Comparison of ENCODE assay signal across 19 cellular contexts in the genomic region with DNA sequence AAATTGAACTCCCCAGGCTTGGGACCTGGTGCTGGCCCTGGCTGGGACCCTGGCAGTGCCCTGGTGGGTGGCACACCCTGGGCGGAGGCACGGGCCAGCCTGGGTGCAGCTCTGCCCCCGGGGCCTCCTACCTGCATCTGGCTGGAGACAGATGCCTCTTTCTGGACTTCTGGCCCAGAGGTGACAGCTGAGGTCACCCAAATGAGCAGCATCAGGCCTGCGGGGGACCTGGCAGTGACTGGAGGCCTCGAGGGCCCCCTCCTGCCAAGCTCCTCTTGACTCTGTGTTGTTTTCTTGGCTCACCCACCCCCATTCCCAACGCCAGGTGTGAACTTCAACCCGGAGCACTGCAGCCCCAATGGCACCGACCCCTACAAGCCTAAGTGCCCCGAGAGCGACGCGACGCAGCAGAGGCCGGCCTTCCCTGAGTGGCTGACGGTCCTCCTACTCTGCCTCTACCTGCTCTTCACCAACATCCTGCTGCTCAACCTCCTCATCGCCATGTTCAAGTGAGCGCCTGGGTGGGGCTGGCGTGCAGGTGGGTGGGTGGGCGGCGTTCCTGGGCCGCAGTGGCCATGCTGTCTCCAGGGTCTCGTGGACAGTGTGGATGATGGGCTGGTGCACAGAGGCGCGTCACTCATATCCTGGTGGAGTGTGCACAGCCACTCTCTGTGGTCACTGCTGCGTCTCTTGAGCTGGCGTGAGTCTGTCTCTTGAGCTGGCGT. TPM values are rescaled to one million over a fixed set of nuclear protein-coding genes. Genes with fewer than 3 reads are reported as not detected.
DNase-seq lines count a peak whose midpoint lies in the region; ATAC-seq, FAIRE-seq and TF ChIP-seq lines count a peak whose summit lies in the region.
"Had no signal": no experiment of that assay in that cellular context is flagged by ENCODE, and none has a peak within 500 bp of the region (broad histone marks: within the 10 kb centered on the region; RNA-seq: fewer than 3 reads in every experiment).

No MANE protein-coding gene starts in this region.

- DNase-seq in activated CD4-positive, alpha-beta memory T cell treated with anti-CD3 and anti-CD28 coated beads for 36 hours = peak; percentile 2
- DNase-seq in activated CD4-positive, alpha-beta memory T cell treated with anti-CD3 and anti-CD28 coated beads, Interleukin-2, amount 10 ng/mL, durations not matched to agents 7 days and 5 days = no peak
- DNase-seq in D341Med (ENCODE audit: low spot score) (peak; percentile 17), left lobe of liver (ENCODE audit: low spot score) (peak; percentile 26), sigmoid colon (peak; percentile 30), HTR-8/SVneo (ENCODE audit: insufficient read length, low spot score) (no peak), NCI-H2029 treated with DMSO at 0.1 percent for 48 hours (lab: John Stamatoyannopoulos, UW) (no peak), HCEC 1CT (no peak)
- DNase-seq: 8988T; Calu3; CD4-positive, alpha-beta memory T cell; DMS79 treated with DMSO at 0.1 percent for 48 hours; GM23248; KBM-7; MV-4-11; NCI-H1417; NCI-H187 treated with DMSO at 0.1 percent for 48 hours; NCI-H446 treated with DMSO at 0.1 percent for 48 hours; RPMI8226 had no signal

- POLR2A ChIA-PET in activated CD4-positive, alpha-beta memory T cell treated with anti-CD3 and anti-CD28 coated beads for 36 hours (lab: Charles Lee) = no interaction called here
- POLR2A ChIA-PET in activated CD4-positive, alpha-beta memory T cell treated with anti-CD3 and anti-CD28 coated beads, Interleukin-2, amount 10 ng/mL, durations not matched to agents 7 days and 5 days (lab: Charles Lee) = no interaction called here

- intact Hi-C loops in activated CD4-positive, alpha-beta memory T cell treated with anti-CD3 and anti-CD28 coated beads for 36 hours (cut with micrococcal nuclease) = no loop called here
- intact Hi-C loops in sigmoid colon (cut with DNase I) = no loop called here

- H3K27ac ChIP-seq in sigmoid colon = no peak overlapping the region
- H3K27ac ChIP-seq: GM23248 had no signal

- no peak overlapping the region for H3K4me3 ChIP-seq in sigmoid colon
- H3K4me3 ChIP-seq: GM23248 had no signal

- no peaks in the 10 kb centered on the region for H3K36me3 Mint-ChIP-seq in activated CD4-positive, alpha-beta memory T cell treated with anti-CD3 and anti-CD28 coated beads for 36 hours
- peaks cover 20% of the 10 kb centered on the region for H3K36me3 Mint-ChIP-seq in activated CD4-positive, alpha-beta memory T cell treated with anti-CD3 and anti-CD28 coated beads, Interleukin-2, amount 10 ng/mL, durations not matched to agents 7 days and 5 days (ENCODE audit: low read depth)
- H3K36me3 Mint-ChIP-seq: CD4-positive, alpha-beta memory T cell had no signal

- no peaks in the 10 kb centered on the region for H3K9me3 Mint-ChIP-seq in activated CD4-positive, alpha-beta memory T cell treated with anti-CD3 and anti-CD28 coated beads for 36 hours
- peaks cover 5% of the 10 kb centered on the region for H3K9me3 Mint-ChIP-seq in activated CD4-positive, alpha-beta memory T cell treated with anti-CD3 and anti-CD28 coated beads, Interleukin-2, amount 10 ng/mL, durations not matched to agents 7 days and 5 days

- ATAC-seq in left lobe of liver = no peak

- H3K4me1 Mint-ChIP-seq in activated CD4-positive, alpha-beta memory T cell treated with anti-CD3 and anti-CD28 coated beads for 36 hours (ENCODE audit: low read depth) = no peaks in the 10 kb centered on the region
- H3K4me1 Mint-ChIP-seq in activated CD4-positive, alpha-beta memory T cell treated with anti-CD3 and anti-CD28 coated beads, Interleukin-2, amount 10 ng/mL, durations not matched to agents 7 days and 5 days = no peaks in the 10 kb centered on the region
- H3K4me1 Mint-ChIP-seq: CD4-positive, alpha-beta memory T cell had no signal

- no peaks in the 10 kb centered on the region for H3K9me3 ChIP-seq in sigmoid colon

- no peaks in the 10 kb centered on the region for H3K27me3 Mint-ChIP-seq in activated CD4-positive, alpha-beta memory T cell treated with anti-CD3 and anti-CD28 coated beads for 36 hours
- H3K27me3 Mint-ChIP-seq in activated CD4-positive, alpha-beta memory T cell treated with anti-CD3 and anti-CD28 coated beads, Interleukin-2, amount 10 ng/mL, durations not matched to agents 7 days and 5 days = peaks cover 6% of the 10 kb centered on the region

- WGBS in sigmoid colon, 2 donors = 91 to 93% methylated on average over 27 of the region's 27 CpGs

- no peaks in the 10 kb centered on the region for H3K4me1 ChIP-seq in sigmoid colon

- peaks cover 0 to 24% (median 0%) of the 10 kb centered on the region in 3 donors for H3K27me3 ChIP-seq in sigmoid colon

- H3K27ac Mint-ChIP-seq in activated CD4-positive, alpha-beta memory T cell treated with anti-CD3 and anti-CD28 coated beads for 36 hours = no peak overlapping the region
- H3K27ac Mint-ChIP-seq in activated CD4-positive, alpha-beta memory T cell treated with anti-CD3 and anti-CD28 coated beads, Interleukin-2, amount 10 ng/mL, durations not matched to agents 7 days and 5 days = no peak overlapping the region
- H3K27ac Mint-ChIP-seq: CD4-positive, alpha-beta memory T cell had no signal

- FAIRE-seq in HTR-8/SVneo (lab: Jason Lieb, UNC) = no peak

- H3K4me3 Mint-ChIP-seq in activated CD4-positive, alpha-beta memory T cell treated with anti-CD3 and anti-CD28 coated beads for 36 hours = no peak overlapping the region
- H3K4me3 Mint-ChIP-seq in activated CD4-positive, alpha-beta memory T cell treated with anti-CD3 and anti-CD28 coated beads, Interleukin-2, amount 10 ng/mL, durations not matched to agents 7 days and 5 days = no peak overlapping the region
- H3K4me3 Mint-ChIP-seq: CD4-positive, alpha-beta memory T cell had no signal

- TF ChIP-seq CTCF in sigmoid colon (IDR thresholded peaks at IDR 0.05) = no peak

- no peak for TF ChIP-seq EP300 in sigmoid colon (IDR thresholded peaks at IDR 0.05)

- no peaks in the 10 kb centered on the region for H3K36me3 ChIP-seq in sigmoid colon

- CTCF ChIA-PET in activated CD4-positive, alpha-beta memory T cell treated with anti-CD3 and anti-CD28 coated beads for 36 hours (lab: Charles Lee) = no interaction called here
- CTCF ChIA-PET in activated CD4-positive, alpha-beta memory T cell treated with anti-CD3 and anti-CD28 coated beads, Interleukin-2, amount 10 ng/mL, durations not matched to agents 7 days and 5 days (lab: Charles Lee) = no interaction called here

- no peak for TF ChIP-seq POLR2A in sigmoid colon (IDR thresholded peaks at IDR 0.05)

RNA-seq across cellular contexts. Expression of a gene that starts 41.6 kb away (rescaled TPM):
- total RNA-seq in activated CD4-positive, alpha-beta memory T cell treated with anti-CD3 and anti-CD28 coated beads for 36 hours = 1 to 10 TPM; 2.6 to 2.8 TPM
- total RNA-seq in activated CD4-positive, alpha-beta memory T cell treated with anti-CD3 and anti-CD28 coated beads, Interleukin-2, amount 10 ng/mL, durations not matched to agents 7 days and 5 days = 1 to 10 TPM; 3.7 to 3.8 TPM
- 22.0 TPM for total RNA-seq in left lobe of liver
- 1 to 10 TPM; 3.9 to 7.1 (median 5.4) TPM for total RNA-seq in sigmoid colon
- polyA plus RNA-seq in sigmoid colon = 1 to 10 TPM in 1 of 3 donors, under 1 TPM in 2; under 0.01 to 2.9 (median 0.46) TPM

Comparison
In these comparisons a context has a peak if more than half of its experiments do, and no peak if none do; other contexts are left out.
1. DNase-seq: peak in activated CD4-positive, alpha-beta memory T cell treated with anti-CD3 and anti-CD28 coated beads for 36 hours (single experiment), D341Med (single experiment), left lobe of liver (single experiment) and sigmoid colon (single experiment); none in activated CD4-positive, alpha-beta memory T cell treated with anti-CD3 and anti-CD28 coated beads, Interleukin-2, amount 10 ng/mL, durations not matched to agents 7 days and 5 days (single experiment), HTR-8/SVneo (single experiment), NCI-H2029 treated with DMSO at 0.1 percent for 48 hours (single experiment) and HCEC 1CT (single experiment).